Comparison of ENCODE assay signal across 8 cellular contexts in the genomic region with DNA sequence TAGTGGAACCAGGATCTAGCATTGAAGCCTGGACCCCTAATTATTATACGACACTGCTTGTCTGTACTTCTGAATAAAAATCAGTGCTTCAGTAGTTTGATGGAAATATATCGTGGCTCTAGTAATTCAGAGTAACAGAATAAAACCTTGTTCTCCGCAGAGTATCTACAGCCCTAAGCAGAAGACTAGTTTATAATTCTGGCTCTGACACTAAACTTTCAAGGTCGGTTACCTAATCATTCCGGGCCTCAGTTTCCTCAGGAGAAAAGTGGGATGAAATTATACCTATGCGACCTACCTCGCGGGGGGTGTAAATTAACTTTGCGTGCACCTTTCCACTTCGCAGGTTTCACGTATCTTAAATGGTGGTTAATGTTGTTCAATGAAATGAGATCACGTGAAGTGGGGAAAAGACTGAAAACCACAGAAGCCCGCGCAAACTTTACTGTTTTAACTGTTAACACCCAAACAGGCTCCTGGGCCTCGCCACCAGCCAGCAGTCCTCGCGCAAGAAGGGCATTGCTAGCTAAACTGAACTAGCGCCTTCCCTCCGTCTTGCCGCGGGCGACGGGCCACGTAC. TPM values are rescaled to one million over a fixed set of nuclear protein-coding genes. Genes with fewer than 3 reads are reported as not detected.
A peak's percentile ranks its signal among the peaks of the same experiment; 100 is the strongest.
DNase-seq lines count a peak whose midpoint lies in the region; ATAC-seq, FAIRE-seq and TF ChIP-seq lines count a peak whose summit lies in the region.

No MANE protein-coding gene starts in this region.

- no peaks in the 10 kb centered on the region for H3K27me3 Mint-ChIP-seq in activated T-helper 17 cell treated with anti-CD3 and anti-CD28 coated beads, Interleukin-2, amount 50 U/mL, for 72 hours

- H3K9me1 ChIP-seq in keratinocyte (ENCODE audit: control insufficient read depth, extremely low read depth, insufficient read depth, low read length), result no peaks in the 10 kb centered on the region

- FAIRE-seq in keratinocyte (lab: Jason Lieb, UNC), result no peak

- H3K4me1 Mint-ChIP-seq in activated T-helper 17 cell treated with anti-CD3 and anti-CD28 coated beads, Interleukin-2, amount 50 U/mL, for 72 hours, result peaks cover 4% of the 10 kb centered on the region

- peaks cover 90% of the 10 kb centered on the region for H3K36me3 Mint-ChIP-seq in activated T-helper 17 cell treated with anti-CD3 and anti-CD28 coated beads, Interleukin-2, amount 50 U/mL, for 72 hours (ENCODE audit: low read depth)

- H3K27ac Mint-ChIP-seq in activated T-helper 17 cell treated with anti-CD3 and anti-CD28 coated beads, Interleukin-2, amount 50 U/mL, for 72 hours, result peak overlapping the region; percentile 100

- dilution Hi-C loops in keratinocyte (cut with MboI; ENCODE audit: extremely low pct_ligation_motif_present, low sequenced_read_pairs), result no loop called here

- intact Hi-C loops in left ventricle myocardium superior (cut with micrococcal nuclease) (no loop called here), posterior cingulate gyrus (cut with DNase I) (loop anchor here (1.0 kb wide), 1 partner anchor 43 kb away; the partner anchor contains the start of gene PNPLA8)

- H3K9me3 Mint-ChIP-seq in activated T-helper 17 cell treated with anti-CD3 and anti-CD28 coated beads, Interleukin-2, amount 50 U/mL, for 72 hours, result no peaks in the 10 kb centered on the region

- H4K20me1 ChIP-seq in keratinocyte (ENCODE audit: control insufficient read depth, extremely low read depth, insufficient read depth, low read length), result peaks cover 7% of the 10 kb centered on the region

- H3K36me3 ChIP-seq in cardiac muscle cell (peaks cover 23% of the 10 kb centered on the region), keratinocyte (ENCODE audit: control insufficient read depth in 2 of 2, extremely low read depth in 1 of 2, insufficient read depth in 2 of 2, low read length in 2 of 2) (peaks cover 2 to 5% of the 10 kb centered on the region in 2 experiments), thoracic aorta (peaks cover 9% of the 10 kb centered on the region)

- DNase-seq in cardiac muscle cell (ENCODE audit: low read depth in 1 of 2, low spot score in 1 of 2) (no peak), left ventricle myocardium superior (no peak), keratinocyte (ENCODE audit: low read depth, low spot score) (no peak), thoracic aorta (ENCODE audit: low spot score) (no peak), posterior cingulate gyrus (no peak), midbrain (lab: John Stamatoyannopoulos, UW) (no peak)

- H3K27ac ChIP-seq in cardiac muscle cell (peak overlapping the region; percentile 93), keratinocyte (ENCODE audit: control insufficient read depth, insufficient read depth, low read length) (peak overlapping the region; percentile 96), thoracic aorta (peak overlapping the region; percentile 94 to 98)

- peak overlapping the region; percentile 99 for H3K9ac ChIP-seq in keratinocyte (ENCODE audit: control insufficient read depth, extremely low read depth, insufficient read depth, low read length)

- TF ChIP-seq CTCF in cardiac muscle cell (IDR thresholded peaks at IDR 0.05; ENCODE audit: low read depth, low read length) (no peak), keratinocyte (optimal IDR thresholded peaks at IDR 0.05 in 1 of 3, IDR thresholded peaks at IDR 0.05 in 1 of 3, conservative IDR thresholded peaks at IDR 0.05 in 1 of 3; ENCODE audit: extremely low read depth in 1 of 3, insufficient read depth in 2 of 3, low read length in 3 of 3) (no peak), thoracic aorta (IDR thresholded peaks at IDR 0.05) (no peak)

- ATAC-seq in left ventricle myocardium superior (no peak), thoracic aorta (ENCODE audit: insufficient number of reproducible peaks, low FRiP score, low read depth) (no peak), HG03039 (IDR thresholded peaks at IDR 0.05; ENCODE audit: unreplicated experiment) (no peak)
- ATAC-seq in activated T-helper 17 cell treated with anti-CD3 and anti-CD28 coated beads, Interleukin-2, amount 50 U/mL, for 72 hours (replicated peaks), result no peak

- H3K27me3 ChIP-seq in cardiac muscle cell, result no peaks in the 10 kb centered on the region
- no peaks in the 10 kb centered on the region for H3K27me3 ChIP-seq in keratinocyte (ENCODE audit: control insufficient read depth, extremely low read depth, insufficient read depth, low read length)
- H3K27me3 ChIP-seq in thoracic aorta (replicated peaks; ENCODE audit: insufficient read depth), result no peaks in the 10 kb centered on the region

- H3K9me3 ChIP-seq in cardiac muscle cell (ENCODE audit: low read depth), result no peaks in the 10 kb centered on the region
- no peaks in the 10 kb centered on the region for H3K9me3 ChIP-seq in keratinocyte (ENCODE audit: control insufficient read depth, low read depth, low read length)
- H3K9me3 ChIP-seq in thoracic aorta, result no peaks in the 10 kb centered on the region

- peaks cover 66% of the 10 kb centered on the region for H3K79me2 ChIP-seq in keratinocyte (ENCODE audit: control insufficient read depth, insufficient read depth, low read length)

- peak overlapping the region; percentile 95 for H2AFZ ChIP-seq in keratinocyte (ENCODE audit: control insufficient read depth, low read length)

- H3K4me3 ChIP-seq in cardiac muscle cell (peak overlapping the region; percentile 78), keratinocyte (ENCODE audit: control insufficient read depth in 2 of 3, extremely low read depth in 1 of 3, insufficient read depth in 2 of 3, low read depth in 1 of 3, low read length in 3 of 3) (peak overlapping the region; percentile 92 to 96 (median 92)), thoracic aorta (peak overlapping the region; percentile 94)

- H3K4me3 Mint-ChIP-seq in activated T-helper 17 cell treated with anti-CD3 and anti-CD28 coated beads, Interleukin-2, amount 50 U/mL, for 72 hours, result peak overlapping the region; percentile 97

- H3K4me1 ChIP-seq in cardiac muscle cell (ENCODE audit: low read depth) (peaks cover 29% of the 10 kb centered on the region), keratinocyte (ENCODE audit: control insufficient read depth, extremely low read depth, insufficient read depth, low read length) (peaks cover 21% of the 10 kb centered on the region), thoracic aorta (ENCODE audit: control insufficient read depth in 1 of 2, low read depth in 2 of 2) (peaks cover 22 to 26% of the 10 kb centered on the region in 2 donors)

- peak overlapping the region; percentile 96 for H3K4me2 ChIP-seq in keratinocyte (ENCODE audit: control insufficient read depth, extremely low read depth, insufficient read depth, low read depth, low read length)

RNA-seq across cellular contexts. Expression of gene THAP5, which starts 0.6 kb away (rescaled TPM):
- total RNA-seq in cardiac muscle cell, result 16.5 and 24.1 TPM in 2 replicates
- polyA plus RNA-seq in cardiac muscle cell, result 19.9 and 20.2 TPM in 2 replicates
- 25.7 TPM for total RNA-seq in left ventricle myocardium superior
- 10 to 100 TPM; 31.1 to 34.8 TPM for total RNA-seq in activated T-helper 17 cell treated with anti-CD3 and anti-CD28 coated beads, Interleukin-2, amount 50 U/mL, for 72 hours
- 4.9 to 9.2 TPM (median 6.6 TPM) in 3 replicates for polyA plus RNA-seq in keratinocyte
- polyA plus RNA-seq in keratinocyte (2011; ENCODE audit: low read depth), result 7.1 TPM
- polyA plus RNA-seq in keratinocyte (2011; cell fraction: cytosol; rRNA removed), result 4.6 and 10.8 TPM in 2 replicates
- polyA plus RNA-seq in keratinocyte (2011; cell fraction: nucleus; rRNA removed), result 5.1 and 8.6 TPM in 2 replicates
- polyA plus RNA-seq in keratinocyte (2012; ENCODE audit: low replicate concordance), result 8.8 and 10.5 TPM in 2 replicates
- 2.6 to 10.6 TPM (median 3.7 TPM) in 3 replicates for polyA minus RNA-seq in keratinocyte
- 9.2 TPM for polyA minus RNA-seq in keratinocyte (2011; cell fraction: cytosol; rRNA and poly(A)+ RNA removed)
- polyA minus RNA-seq in keratinocyte (2011; cell fraction: nucleus; rRNA and poly(A)+ RNA removed), result 4.1 and 10.7 TPM in 2 replicates
- total RNA-seq in thoracic aorta, result 10 to 100 TPM; 17.7 to 40.8 TPM

RNA-seq across cellular contexts. Expression of gene DNAJB9, which starts 0.8 kb away (rescaled TPM):
- total RNA-seq in cardiac muscle cell (183 and 204 TPM in 2 replicates), left ventricle myocardium superior (40.8 TPM), thoracic aorta (10 to 100 TPM; 30.2 to 53.9 TPM)
- polyA plus RNA-seq in cardiac muscle cell (81.2 and 108 TPM in 2 replicates), keratinocyte (6.5 to 13.4 TPM (median 8.0 TPM) in 3 replicates)
- 10 to 100 TPM; 10.1 to 17.4 TPM for total RNA-seq in activated T-helper 17 cell treated with anti-CD3 and anti-CD28 coated beads, Interleukin-2, amount 50 U/mL, for 72 hours
- polyA plus RNA-seq in keratinocyte (2011; ENCODE audit: low read depth), result 14.8 TPM
- 5.3 and 8.6 TPM in 2 replicates for polyA plus RNA-seq in keratinocyte (2011; cell fraction: cytosol; rRNA removed)
- 10.0 and 13.7 TPM in 2 replicates for polyA plus RNA-seq in keratinocyte (2011; cell fraction: nucleus; rRNA removed)
- 14.3 and 24.6 TPM in 2 replicates for polyA plus RNA-seq in keratinocyte (2012; ENCODE audit: low replicate concordance)
- polyA minus RNA-seq in keratinocyte, result 0.82 to 4.2 TPM (median 2.2 TPM) in 3 replicates
- polyA minus RNA-seq in keratinocyte (2011; cell fraction: cytosol; rRNA and poly(A)+ RNA removed), result 19.8 TPM
- polyA minus RNA-seq in keratinocyte (2011; cell fraction: nucleus; rRNA and poly(A)+ RNA removed), result 12.9 and 13.2 TPM in 2 replicates

RNA-seq across cellular contexts. Expression of gene PNPLA8, which starts 43.0 kb away (rescaled TPM):
- 19.6 and 20.0 TPM in 2 replicates for total RNA-seq in cardiac muscle cell
- 21.3 and 30.5 TPM in 2 replicates for polyA plus RNA-seq in cardiac muscle cell
- total RNA-seq in left ventricle myocardium superior, result 31.9 TPM
- total RNA-seq in activated T-helper 17 cell treated with anti-CD3 and anti-CD28 coated beads, Interleukin-2, amount 50 U/mL, for 72 hours, result 10 to 100 TPM; 19.2 to 26.2 TPM
- 10.8 to 23.1 TPM (median 16.3 TPM) in 3 replicates for polyA plus RNA-seq in keratinocyte
- 49.5 TPM for polyA plus RNA-seq in keratinocyte (2011; ENCODE audit: low read depth)
- polyA plus RNA-seq in keratinocyte (2011; cell fraction: cytosol; rRNA removed), result 9.6 and 18.0 TPM in 2 replicates
- 13.8 and 19.0 TPM in 2 replicates for polyA plus RNA-seq in keratinocyte (2011; cell fraction: nucleus; rRNA removed)
- polyA plus RNA-seq in keratinocyte (2012; ENCODE audit: low replicate concordance), result 11.1 and 21.2 TPM in 2 replicates
- 2.5 to 25.4 TPM (median 10.3 TPM) in 3 replicates for polyA minus RNA-seq in keratinocyte
- polyA minus RNA-seq in keratinocyte (2011; cell fraction: cytosol; rRNA and poly(A)+ RNA removed), result 16.5 TPM
- polyA minus RNA-seq in keratinocyte (2011; cell fraction: nucleus; rRNA and poly(A)+ RNA removed), result 10.2 and 32.0 TPM in 2 replicates
- 10 to 100 TPM; 29.6 to 45.8 TPM for total RNA-seq in thoracic aorta
